In genomic region chr17:4788159-4788806, GRCh38 we compare ENCODE assay signal across 9 cellular contexts. TPM values are rescaled to one million over a fixed set of nuclear protein-coding genes. Genes with fewer than 3 reads are reported as not detected.
DNase-seq lines count a peak whose midpoint lies in the region; ATAC-seq and TF ChIP-seq lines count a peak whose summit lies in the region.
"Had no signal": no experiment of that assay in that cellular context is flagged by ENCODE, and none has a peak within 500 bp of the region (broad histone marks: within the 10 kb centered on the region; RNA-seq: fewer than 3 reads in every experiment).

No MANE protein-coding gene starts in this region.

- no peak overlapping the region for H3K27ac Mint-ChIP-seq in activated naive CD4-positive, alpha-beta T cell treated with anti-CD3 and anti-CD28 coated beads, Interleukin-2, amount 10 ng/mL, durations not matched to agents 7 days and 5 days

- CTCF ChIA-PET in activated naive CD4-positive, alpha-beta T cell treated with anti-CD3 and anti-CD28 coated beads, Interleukin-2, amount 10 ng/mL, durations not matched to agents 7 days and 5 days (lab: Charles Lee) = interaction anchor here (0.7 to 3.9 kb wide), 5 partner anchors 52 to 115 kb away, joined by 3 to 28 read pairs (median 8); partner anchors contain the start of genes ARRB2 and CHRNE

- no peak for ATAC-seq in thoracic aorta (ENCODE audit: insufficient number of reproducible peaks, low FRiP score, low read depth)

- H3K36me3 ChIP-seq in thoracic aorta = no peaks in the 10 kb centered on the region

- H3K4me1 ChIP-seq in thoracic aorta (ENCODE audit: control insufficient read depth in 1 of 2, low read depth in 2 of 2) = peaks cover 22 to 42% of the 10 kb centered on the region in 2 donors

- no peak for DNase-seq in activated naive CD4-positive, alpha-beta T cell treated with anti-CD3 and anti-CD28 coated beads, Interleukin-2, amount 10 ng/mL, durations not matched to agents 7 days and 5 days
- DNase-seq in activated naive CD4-positive, alpha-beta T cell treated with Interleukin-2 at 50 U/mL for 16 hours = no peak
- peak; percentile 43 for DNase-seq in fibroblast of peridontal ligament (ENCODE audit: extremely low read depth)
- no peak for DNase-seq in thoracic aorta (ENCODE audit: low spot score)
- no peak for DNase-seq in HT-29 (ENCODE audit: low spot score)
- no peak for DNase-seq in activated CD4-positive, CD25-positive, alpha-beta regulatory T cell treated with anti-CD3 and anti-CD28 coated beads, Interleukin-2, amount 50 U/mL, for 72 hours
- DNase-seq: activated CD4-positive, alpha-beta T cell treated with anti-CD3 and anti-CD28 coated beads, Interleukin-2, amount 50 U/mL, for 48 hours; foreskin melanocyte had no signal

- H3K27me3 Mint-ChIP-seq in activated naive CD4-positive, alpha-beta T cell treated with anti-CD3 and anti-CD28 coated beads, Interleukin-2, amount 10 ng/mL, durations not matched to agents 7 days and 5 days = peaks cover 78% of the 10 kb centered on the region

- no peaks in the 10 kb centered on the region for H3K27me3 ChIP-seq in thoracic aorta (replicated peaks; ENCODE audit: insufficient read depth)

- H3K4me3 ChIP-seq in thoracic aorta = peak overlapping the region; percentile 95

- H3K36me3 Mint-ChIP-seq in activated naive CD4-positive, alpha-beta T cell treated with anti-CD3 and anti-CD28 coated beads, Interleukin-2, amount 10 ng/mL, durations not matched to agents 7 days and 5 days = no peaks in the 10 kb centered on the region

- no peaks in the 10 kb centered on the region for H3K9me3 Mint-ChIP-seq in activated naive CD4-positive, alpha-beta T cell treated with anti-CD3 and anti-CD28 coated beads, Interleukin-2, amount 10 ng/mL, durations not matched to agents 7 days and 5 days

- peak overlapping the region; percentile 35 for H3K4me3 Mint-ChIP-seq in activated naive CD4-positive, alpha-beta T cell treated with anti-CD3 and anti-CD28 coated beads, Interleukin-2, amount 10 ng/mL, durations not matched to agents 7 days and 5 days

- no peaks in the 10 kb centered on the region for H3K9me3 ChIP-seq in thoracic aorta

- no peak for TF ChIP-seq CTCF in thoracic aorta (IDR thresholded peaks at IDR 0.05)

- peaks cover 43% of the 10 kb centered on the region for H3K4me1 Mint-ChIP-seq in activated naive CD4-positive, alpha-beta T cell treated with anti-CD3 and anti-CD28 coated beads, Interleukin-2, amount 10 ng/mL, durations not matched to agents 7 days and 5 days

- no peak overlapping the region for H3K27ac ChIP-seq in thoracic aorta

RNA-seq across cellular contexts. Expression of gene GLTPD2, which starts 0.5 kb away (rescaled TPM):
- total RNA-seq in thoracic aorta = not detected
- total RNA-seq in HT-29 (2014; rRNA removed; shearing (Covaris generic)) = not detected in 2 replicates
- total RNA-seq: sciatic nerve had no signal

RNA-seq across cellular contexts. Expression of gene VMO1, which starts 2.1 kb away (rescaled TPM):
- total RNA-seq in thoracic aorta = 1 to 10 TPM; 5.9 to 8.3 TPM
- 0.58 TPM in 1 of 2 replicates, not detected in the other for total RNA-seq in HT-29 (2014; rRNA removed; shearing (Covaris generic))

RNA-seq across cellular contexts. Expression of gene PSMB6, which starts 7.7 kb away (rescaled TPM):
- 100 to 1,000 TPM in 1 of 2 donors, 10 to 100 TPM in 1; 70.0 to 160 TPM for total RNA-seq in thoracic aorta
- 242 and 261 TPM in 2 replicates for total RNA-seq in HT-29 (2014; rRNA removed; shearing (Covaris generic))

RNA-seq across cellular contexts. Expression of gene TM4SF5, which starts 16.6 kb away (rescaled TPM):
- total RNA-seq in thoracic aorta = not detected
- total RNA-seq in HT-29 (2014; rRNA removed; shearing (Covaris generic)) = 0.44 and 0.61 TPM in 2 replicates
- total RNA-seq: sciatic nerve had no signal
